Comparison of ENCODE assay signal across 20 cellular contexts in genomic region chr13:106911602-106912001, GRCh38.
"Had no signal": no experiment of that assay in that cellular context is flagged by ENCODE, and none has a peak within 500 bp of the region (broad histone marks: within the 10 kb centered on the region; RNA-seq: fewer than 3 reads in every experiment).

No MANE protein-coding gene starts in this region.

- H3K36me3 ChIP-seq: gastrocnemius medialis, tibial nerve had no signal

- DNase-seq: activated CD4-positive, alpha-beta T cell treated with anti-CD3 and anti-CD28 coated beads, Interleukin-2, amount 10 ng/mL, durations not matched to agents 7 days and 5 days; activated CD8-positive, alpha-beta memory T cell treated with anti-CD3 and anti-CD28 coated beads, Interleukin-2, amount 10 ng/mL, durations not matched to agents 7 days and 5 days; activated CD8-positive, alpha-beta T cell treated with anti-CD3 and anti-CD28 coated beads for 36 hours; activated gamma-delta T cell; activated naive CD4-positive, alpha-beta T cell treated with anti-CD3 and anti-CD28 coated beads, Interleukin-2, amount 50 U/mL, for 16 hours; activated naive CD8-positive, alpha-beta T cell treated with anti-CD3 and anti-CD28 coated beads, Interleukin-2, amount 50 U/mL, for 24 hours; activated T-cell treated with anti-CD3 and anti-CD28 coated beads for 4 hours; dermis blood vessel endothelial cell; effector CD8-positive, alpha-beta T cell; erythroblast; gastrocnemius medialis; hypothalamus; left ventricle myocardium superior; mammary epithelial cell; naive thymus-derived CD8-positive, alpha-beta T cell; stimulated activated CD4-positive, alpha-beta T cell treated with anti-CD3 and anti-CD28 coated beads, Interleukin-4, amount 100 ng/mL, for 24 hours; stimulated activated naive CD4-positive, alpha-beta T cell treated with Interleukin-2 at 50 U/mL for 16 hours; substantia nigra had no signal

- H3K27ac ChIP-seq: gastrocnemius medialis, tibial nerve, VCaP had no signal

- H3K9me3 ChIP-seq: tibial nerve had no signal

- H3K27me3 ChIP-seq: gastrocnemius medialis, tibial nerve had no signal

- H3K4me3 ChIP-seq: gastrocnemius medialis, tibial nerve had no signal

- H3K4me1 ChIP-seq: gastrocnemius medialis, tibial nerve had no signal
